ENCODE assay signal across 1 cellular context in the genomic region with DNA sequence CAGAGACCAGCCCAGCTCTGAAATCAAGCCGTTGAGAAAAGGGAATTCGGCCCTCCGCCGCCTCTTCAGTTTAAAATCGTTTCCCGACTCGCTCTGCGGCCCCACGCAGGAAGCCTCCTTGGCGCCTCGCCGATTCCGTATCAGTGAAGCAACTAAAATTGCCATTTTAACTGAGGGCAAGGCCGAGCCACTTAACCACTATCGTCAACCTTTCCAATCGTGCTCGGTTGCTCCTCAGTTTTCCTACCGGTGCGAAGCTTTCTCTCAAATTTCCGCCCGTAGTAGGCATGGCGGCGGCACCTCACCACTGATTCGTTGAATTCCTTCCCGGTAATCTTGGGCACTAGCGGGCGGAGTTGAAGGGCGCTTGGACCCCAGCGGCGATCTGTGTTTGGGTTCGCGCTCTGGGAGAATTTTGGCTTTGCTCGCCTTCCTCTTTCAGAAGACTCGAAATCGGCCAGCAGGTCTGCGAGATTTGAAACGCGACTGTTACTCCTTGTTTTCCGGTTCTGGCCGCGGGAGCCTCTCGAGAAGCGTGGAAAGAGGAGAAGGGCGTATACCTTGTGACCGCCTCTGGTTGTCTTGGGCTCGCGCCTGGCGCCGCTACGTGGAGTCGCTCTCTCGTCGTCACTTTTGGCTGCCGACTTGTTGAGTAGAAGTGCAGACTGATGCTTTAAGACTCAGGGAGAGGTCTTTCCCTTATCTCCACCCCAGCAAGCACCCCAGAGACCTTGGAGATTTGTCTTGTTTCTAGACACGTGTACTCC.
TF ChIP-seq lines count a peak whose summit lies in the region.

A gene with protein sequence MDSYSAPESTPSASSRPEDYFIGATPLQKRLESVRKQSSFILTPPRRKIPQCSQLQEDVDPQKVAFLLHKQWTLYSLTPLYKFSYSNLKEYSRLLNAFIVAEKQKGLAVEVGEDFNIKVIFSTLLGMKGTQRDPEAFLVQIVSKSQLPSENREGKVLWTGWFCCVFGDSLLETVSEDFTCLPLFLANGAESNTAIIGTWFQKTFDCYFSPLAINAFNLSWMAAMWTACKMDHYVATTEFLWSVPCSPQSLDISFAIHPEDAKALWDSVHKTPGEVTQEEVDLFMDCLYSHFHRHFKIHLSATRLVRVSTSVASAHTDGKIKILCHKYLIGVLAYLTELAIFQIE (minus strand): TSS at position 569 of the 767 bp plus-strand sequence. CDS start 13,584 bp downstream, outside the sequence.
A gene with protein sequence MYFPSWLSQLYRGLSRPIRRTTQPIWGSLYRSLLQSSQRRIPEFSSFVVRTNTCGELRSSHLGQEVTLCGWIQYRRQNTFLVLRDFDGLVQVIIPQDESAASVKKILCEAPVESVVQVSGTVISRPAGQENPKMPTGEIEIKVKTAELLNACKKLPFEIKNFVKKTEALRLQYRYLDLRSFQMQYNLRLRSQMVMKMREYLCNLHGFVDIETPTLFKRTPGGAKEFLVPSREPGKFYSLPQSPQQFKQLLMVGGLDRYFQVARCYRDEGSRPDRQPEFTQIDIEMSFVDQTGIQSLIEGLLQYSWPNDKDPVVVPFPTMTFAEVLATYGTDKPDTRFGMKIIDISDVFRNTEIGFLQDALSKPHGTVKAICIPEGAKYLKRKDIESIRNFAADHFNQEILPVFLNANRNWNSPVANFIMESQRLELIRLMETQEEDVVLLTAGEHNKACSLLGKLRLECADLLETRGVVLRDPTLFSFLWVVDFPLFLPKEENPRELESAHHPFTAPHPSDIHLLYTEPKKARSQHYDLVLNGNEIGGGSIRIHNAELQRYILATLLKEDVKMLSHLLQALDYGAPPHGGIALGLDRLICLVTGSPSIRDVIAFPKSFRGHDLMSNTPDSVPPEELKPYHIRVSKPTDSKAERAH (plus strand): TSS at position 359 of the 767 bp plus-strand sequence. CDS start 557 bp downstream, outside the sequence.

TF ChIP-seq in GM12878, 131 proteins besides CTCF, POLR2A, EP300 and RAD21 (continued from another document and continues in another):
- TF ChIP-seq SMAD5 (IDR thresholded peaks at IDR 0.05; ENCODE audit: low read depth): peak; percentile 74; the same call in 1 of the 2 replicates
- peak; percentile 54; the same call in 1 of the 2 replicates for TF ChIP-seq TBL1XR1 (IDR thresholded peaks at IDR 0.05; ENCODE audit: low read depth, low read length)
- no peak for TF ChIP-seq PAX8 (IDR thresholded peaks at IDR 0.05)
- TF ChIP-seq EED (IDR thresholded peaks at IDR 0.05; ENCODE audit: low read depth): no peak; the same call in 1 of the 2 replicates
- TF ChIP-seq CBFB (IDR thresholded peaks at IDR 0.05; ENCODE audit: low read depth): peak; percentile 73; the same call in 1 of the 2 replicates
- no peak for TF ChIP-seq ASH2L (IDR thresholded peaks at IDR 0.05; ENCODE audit: borderline replicate concordance, low read depth)
- 0 out of 2 replicates have a peak, but pooled peaks have one; percentile 37 for TF ChIP-seq RB1 (IDR thresholded peaks at IDR 0.05; ENCODE audit: borderline replicate concordance)
- TF ChIP-seq NFYA (IDR thresholded peaks at IDR 0.05; ENCODE audit: borderline replicate concordance, low read depth, low read length): no peak; the same call in 1 of the 2 replicates
- TF ChIP-seq JUND (IDR thresholded peaks at IDR 0.05; ENCODE audit: low read depth, low read length): no peak
- TF ChIP-seq DPF2 (IDR thresholded peaks at IDR 0.05): peak; percentile 30; the same call in 1 of the 2 replicates
- peak; percentile 65; the same call in 1 of the 2 replicates for TF ChIP-seq TARDBP (IDR thresholded peaks at IDR 0.05; ENCODE audit: borderline replicate concordance)
- TF ChIP-seq, protein P1, sequence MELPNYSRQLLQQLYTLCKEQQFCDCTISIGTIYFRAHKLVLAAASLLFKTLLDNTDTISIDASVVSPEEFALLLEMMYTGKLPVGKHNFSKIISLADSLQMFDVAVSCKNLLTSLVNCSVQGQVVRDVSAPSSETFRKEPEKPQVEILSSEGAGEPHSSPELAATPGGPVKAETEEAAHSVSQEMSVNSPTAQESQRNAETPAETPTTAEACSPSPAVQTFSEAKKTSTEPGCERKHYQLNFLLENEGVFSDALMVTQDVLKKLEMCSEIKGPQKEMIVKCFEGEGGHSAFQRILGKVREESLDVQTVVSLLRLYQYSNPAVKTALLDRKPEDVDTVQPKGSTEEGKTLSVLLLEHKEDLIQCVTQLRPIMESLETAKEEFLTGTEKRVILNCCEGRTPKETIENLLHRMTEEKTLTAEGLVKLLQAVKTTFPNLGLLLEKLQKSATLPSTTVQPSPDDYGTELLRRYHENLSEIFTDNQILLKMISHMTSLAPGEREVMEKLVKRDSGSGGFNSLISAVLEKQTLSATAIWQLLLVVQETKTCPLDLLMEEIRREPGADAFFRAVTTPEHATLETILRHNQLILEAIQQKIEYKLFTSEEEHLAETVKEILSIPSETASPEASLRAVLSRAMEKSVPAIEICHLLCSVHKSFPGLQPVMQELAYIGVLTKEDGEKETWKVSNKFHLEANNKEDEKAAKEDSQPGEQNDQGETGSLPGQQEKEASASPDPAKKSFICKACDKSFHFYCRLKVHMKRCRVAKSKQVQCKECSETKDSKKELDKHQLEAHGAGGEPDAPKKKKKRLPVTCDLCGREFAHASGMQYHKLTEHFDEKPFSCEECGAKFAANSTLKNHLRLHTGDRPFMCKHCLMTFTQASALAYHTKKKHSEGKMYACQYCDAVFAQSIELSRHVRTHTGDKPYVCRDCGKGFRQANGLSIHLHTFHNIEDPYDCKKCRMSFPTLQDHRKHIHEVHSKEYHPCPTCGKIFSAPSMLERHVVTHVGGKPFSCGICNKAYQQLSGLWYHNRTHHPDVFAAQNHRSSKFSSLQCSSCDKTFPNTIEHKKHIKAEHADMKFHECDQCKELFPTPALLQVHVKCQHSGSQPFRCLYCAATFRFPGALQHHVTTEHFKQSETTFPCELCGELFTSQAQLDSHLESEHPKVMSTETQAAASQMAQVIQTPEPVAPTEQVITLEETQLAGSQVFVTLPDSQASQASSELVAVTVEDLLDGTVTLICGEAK (IDR thresholded peaks at IDR 0.05; ENCODE audit: borderline replicate concordance): peak; percentile 92
- TF ChIP-seq SREBF1 (IDR thresholded peaks at IDR 0.05; ENCODE audit: low read length): peak; percentile 29; the same call in 1 of the 2 replicates
- TF ChIP-seq NFIC (IDR thresholded peaks at IDR 0.05; ENCODE audit: low read depth, low read length): peak; percentile 36; the same call in 1 of the 2 replicates
- TF ChIP-seq BMI1 (IDR thresholded peaks at IDR 0.05; ENCODE audit: borderline replicate concordance): no peak
- TF ChIP-seq CBX5 (IDR thresholded peaks at IDR 0.05; ENCODE audit: low read depth): peak; percentile 25; the same call in 1 of the 2 replicates
- TF ChIP-seq, protein P2, sequence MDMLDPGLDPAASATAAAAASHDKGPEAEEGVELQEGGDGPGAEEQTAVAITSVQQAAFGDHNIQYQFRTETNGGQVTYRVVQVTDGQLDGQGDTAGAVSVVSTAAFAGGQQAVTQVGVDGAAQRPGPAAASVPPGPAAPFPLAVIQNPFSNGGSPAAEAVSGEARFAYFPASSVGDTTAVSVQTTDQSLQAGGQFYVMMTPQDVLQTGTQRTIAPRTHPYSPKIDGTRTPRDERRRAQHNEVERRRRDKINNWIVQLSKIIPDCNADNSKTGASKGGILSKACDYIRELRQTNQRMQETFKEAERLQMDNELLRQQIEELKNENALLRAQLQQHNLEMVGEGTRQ (IDR thresholded peaks at IDR 0.05; ENCODE audit: borderline replicate concordance, low read depth, low read length): no peak
- peak; percentile 74 for TF ChIP-seq SIX5 (IDR thresholded peaks at IDR 0.05; ENCODE audit: low read depth, low read length, severe bottlenecking)
- TF ChIP-seq RBBP5 (conservative IDR thresholded peaks at IDR 0.05): no peak
- no peak for TF ChIP-seq WRNIP1 (IDR thresholded peaks at IDR 0.05; ENCODE audit: borderline replicate concordance, low read depth, low read length)
- TF ChIP-seq HCFC1 (IDR thresholded peaks at IDR 0.05; ENCODE audit: low read length): peak; percentile 84
- 0 out of 2 replicates have a peak, but pooled peaks have one; percentile 14 for TF ChIP-seq ESRRA (IDR thresholded peaks at IDR 0.05; ENCODE audit: low read length)
- no peak for TF ChIP-seq NR2C2 (IDR thresholded peaks at IDR 0.05; ENCODE audit: borderline replicate concordance, control insufficient read depth, insufficient read length, low read depth)
- TF ChIP-seq PML (IDR thresholded peaks at IDR 0.05; ENCODE audit: low read length): peak; percentile 89; the same call in 1 of the 2 replicates
- TF ChIP-seq TCF12 (IDR thresholded peaks at IDR 0.05; ENCODE audit: low read depth, low read length): no peak
- no peak for TF ChIP-seq YBX1 (IDR thresholded peaks at IDR 0.05)
- TF ChIP-seq PAX5 (IDR thresholded peaks at IDR 0.05; ENCODE audit: borderline replicate concordance, low read depth, low read length): 0 out of 2 replicates have a peak, but pooled peaks have one; percentile 41
- no peak for TF ChIP-seq KDM1A (IDR thresholded peaks at IDR 0.05; ENCODE audit: borderline replicate concordance)
- TF ChIP-seq GATAD2B (conservative IDR thresholded peaks at IDR 0.05; ENCODE audit: low read depth): peak; percentile 81
- no peak for TF ChIP-seq CHD4 (IDR thresholded peaks at IDR 0.05)
- TF ChIP-seq, protein P3, sequence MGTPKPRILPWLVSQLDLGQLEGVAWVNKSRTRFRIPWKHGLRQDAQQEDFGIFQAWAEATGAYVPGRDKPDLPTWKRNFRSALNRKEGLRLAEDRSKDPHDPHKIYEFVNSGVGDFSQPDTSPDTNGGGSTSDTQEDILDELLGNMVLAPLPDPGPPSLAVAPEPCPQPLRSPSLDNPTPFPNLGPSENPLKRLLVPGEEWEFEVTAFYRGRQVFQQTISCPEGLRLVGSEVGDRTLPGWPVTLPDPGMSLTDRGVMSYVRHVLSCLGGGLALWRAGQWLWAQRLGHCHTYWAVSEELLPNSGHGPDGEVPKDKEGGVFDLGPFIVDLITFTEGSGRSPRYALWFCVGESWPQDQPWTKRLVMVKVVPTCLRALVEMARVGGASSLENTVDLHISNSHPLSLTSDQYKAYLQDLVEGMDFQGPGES (IDR thresholded peaks at IDR 0.05): no peak
- TF ChIP-seq HDGF (IDR thresholded peaks at IDR 0.05): no peak
- no peak for TF ChIP-seq MYB (IDR thresholded peaks at IDR 0.05; ENCODE audit: borderline replicate concordance, low read depth, low read length)
- TF ChIP-seq, protein P4, sequence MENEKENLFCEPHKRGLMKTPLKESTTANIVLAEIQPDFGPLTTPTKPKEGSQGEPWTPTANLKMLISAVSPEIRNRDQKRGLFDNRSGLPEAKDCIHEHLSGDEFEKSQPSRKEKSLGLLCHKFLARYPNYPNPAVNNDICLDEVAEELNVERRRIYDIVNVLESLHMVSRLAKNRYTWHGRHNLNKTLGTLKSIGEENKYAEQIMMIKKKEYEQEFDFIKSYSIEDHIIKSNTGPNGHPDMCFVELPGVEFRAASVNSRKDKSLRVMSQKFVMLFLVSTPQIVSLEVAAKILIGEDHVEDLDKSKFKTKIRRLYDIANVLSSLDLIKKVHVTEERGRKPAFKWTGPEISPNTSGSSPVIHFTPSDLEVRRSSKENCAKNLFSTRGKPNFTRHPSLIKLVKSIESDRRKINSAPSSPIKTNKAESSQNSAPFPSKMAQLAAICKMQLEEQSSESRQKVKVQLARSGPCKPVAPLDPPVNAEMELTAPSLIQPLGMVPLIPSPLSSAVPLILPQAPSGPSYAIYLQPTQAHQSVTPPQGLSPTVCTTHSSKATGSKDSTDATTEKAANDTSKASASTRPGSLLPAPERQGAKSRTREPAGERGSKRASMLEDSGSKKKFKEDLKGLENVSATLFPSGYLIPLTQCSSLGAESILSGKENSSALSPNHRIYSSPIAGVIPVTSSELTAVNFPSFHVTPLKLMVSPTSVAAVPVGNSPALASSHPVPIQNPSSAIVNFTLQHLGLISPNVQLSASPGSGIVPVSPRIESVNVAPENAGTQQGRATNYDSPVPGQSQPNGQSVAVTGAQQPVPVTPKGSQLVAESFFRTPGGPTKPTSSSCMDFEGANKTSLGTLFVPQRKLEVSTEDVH (IDR thresholded peaks at IDR 0.05; ENCODE audit: low read depth, partially characterized antibody): peak; percentile 89
- no peak; the same call in 1 of the 2 replicates for TF ChIP-seq BRCA1 (IDR thresholded peaks at IDR 0.05; ENCODE audit: low read depth, low read length)
- TF ChIP-seq, protein P5, sequence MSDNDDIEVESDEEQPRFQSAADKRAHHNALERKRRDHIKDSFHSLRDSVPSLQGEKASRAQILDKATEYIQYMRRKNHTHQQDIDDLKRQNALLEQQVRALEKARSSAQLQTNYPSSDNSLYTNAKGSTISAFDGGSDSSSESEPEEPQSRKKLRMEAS (IDR thresholded peaks at IDR 0.05; ENCODE audit: low read depth, low read length): peak; percentile 49; the same call in 1 of the 2 replicates
- TF ChIP-seq CREM (IDR thresholded peaks at IDR 0.05; ENCODE audit: low read depth): peak; percentile 96
- TF ChIP-seq RCOR1 (conservative IDR thresholded peaks at IDR 0.05; ENCODE audit: low read depth, low read length): 0 out of 2 replicates have a peak, but pooled peaks have one; percentile 78
- peak; percentile 39; the same call in 1 of the 2 replicates for TF ChIP-seq RAD51 (IDR thresholded peaks at IDR 0.05)
- TF ChIP-seq ATF7 (IDR thresholded peaks at IDR 0.05; ENCODE audit: low read depth): peak; percentile 57
- TF ChIP-seq, protein P6, sequence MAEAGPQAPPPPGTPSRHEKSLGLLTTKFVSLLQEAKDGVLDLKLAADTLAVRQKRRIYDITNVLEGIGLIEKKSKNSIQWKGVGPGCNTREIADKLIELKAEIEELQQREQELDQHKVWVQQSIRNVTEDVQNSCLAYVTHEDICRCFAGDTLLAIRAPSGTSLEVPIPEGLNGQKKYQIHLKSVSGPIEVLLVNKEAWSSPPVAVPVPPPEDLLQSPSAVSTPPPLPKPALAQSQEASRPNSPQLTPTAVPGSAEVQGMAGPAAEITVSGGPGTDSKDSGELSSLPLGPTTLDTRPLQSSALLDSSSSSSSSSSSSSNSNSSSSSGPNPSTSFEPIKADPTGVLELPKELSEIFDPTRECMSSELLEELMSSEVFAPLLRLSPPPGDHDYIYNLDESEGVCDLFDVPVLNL (IDR thresholded peaks at IDR 0.05; ENCODE audit: low read depth, low read length): peak; percentile 95
- TF ChIP-seq CHD2 (IDR thresholded peaks at IDR 0.05; ENCODE audit: borderline replicate concordance, low read depth, low read length): peak; percentile 39; the same call in 1 of the 2 replicates
- TF ChIP-seq SPI1 (IDR thresholded peaks at IDR 0.05; ENCODE audit: borderline replicate concordance, insufficient read depth, low read depth, low read length): no peak
- peak in 1 of 2 experiments; percentile 61; a peak in 1 of 4 replicates for TF ChIP-seq ETV6 (conservative IDR thresholded peaks at IDR 0.05 in 1 of 2, IDR thresholded peaks at IDR 0.05 in 1 of 2; ENCODE audit: borderline replicate concordance in 1 of 2, low read depth in 1 of 2)
- no peak for TF ChIP-seq HDAC6 (IDR thresholded peaks at IDR 0.05; ENCODE audit: unreplicated experiment)
